19 cellular contexts compared by ENCODE assay signal in the genomic region with DNA sequence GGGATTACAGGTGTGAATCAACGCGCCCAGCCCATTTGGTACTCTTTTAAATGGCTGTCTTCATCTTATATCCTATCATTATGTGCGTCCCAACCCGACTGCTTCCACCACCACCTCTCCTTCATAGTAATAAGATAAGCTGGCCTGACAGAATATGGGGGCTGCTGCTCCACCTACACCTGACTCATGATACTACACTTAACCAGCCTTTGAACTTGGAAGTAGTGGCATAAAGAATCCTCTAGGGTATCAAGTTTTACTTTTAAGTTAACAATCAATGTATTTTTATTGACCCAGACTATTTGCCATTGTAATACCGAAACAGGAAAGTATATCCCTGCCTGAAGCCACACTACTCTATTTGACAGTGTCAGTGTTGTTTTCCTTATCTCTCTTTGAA. TPM values are rescaled to one million over a fixed set of nuclear protein-coding genes. Genes with fewer than 3 reads are reported as not detected.
DNase-seq lines count a peak whose midpoint lies in the region; ATAC-seq and TF ChIP-seq lines count a peak whose summit lies in the region.
"Had no signal": no experiment of that assay in that cellular context is flagged by ENCODE, and none has a peak within 500 bp of the region (broad histone marks: within the 10 kb centered on the region; RNA-seq: fewer than 3 reads in every experiment).

No MANE protein-coding gene starts in this region.

- intact Hi-C loops in activated CD8-positive, alpha-beta T cell treated with anti-CD3 and anti-CD28 coated beads for 36 hours (cut with micrococcal nuclease): no loop called here

- H3K36me3 Mint-ChIP-seq in HFFc6 (ENCODE audit: low read depth): peaks cover 41% of the 10 kb centered on the region
- peaks cover 31% of the 10 kb centered on the region for H3K36me3 Mint-ChIP-seq in activated CD8-positive, alpha-beta T cell treated with anti-CD3 and anti-CD28 coated beads for 36 hours (ENCODE audit: low read depth)
- H3K36me3 Mint-ChIP-seq in progenitor cell of endocrine pancreas (ENCODE audit: insufficient read depth): peaks cover 21% of the 10 kb centered on the region

- H3K4me1 ChIP-seq in DND-41 (ENCODE audit: insufficient read depth, low read length): no peaks in the 10 kb centered on the region
- H3K4me1 ChIP-seq: BE2C had no signal

- peaks cover 78% of the 10 kb centered on the region for H3K36me3 ChIP-seq in DND-41 (ENCODE audit: insufficient read depth, low read length)

- H3K27ac Mint-ChIP-seq in HFFc6 (no peak overlapping the region), progenitor cell of endocrine pancreas (no peak overlapping the region)
- no peak overlapping the region for H3K27ac Mint-ChIP-seq in activated CD8-positive, alpha-beta T cell treated with anti-CD3 and anti-CD28 coated beads for 36 hours
- H3K27ac Mint-ChIP-seq: IgD-negative memory B cell had no signal

- no peaks in the 10 kb centered on the region for H3K27me3 ChIP-seq in DND-41 (ENCODE audit: insufficient read depth, low read length, poor library complexity)
- H3K27me3 ChIP-seq: BE2C had no signal

- H3K4me3 Mint-ChIP-seq in HFFc6: no peak overlapping the region
- no peak overlapping the region for H3K4me3 Mint-ChIP-seq in activated CD8-positive, alpha-beta T cell treated with anti-CD3 and anti-CD28 coated beads for 36 hours
- no peak overlapping the region for H3K4me3 Mint-ChIP-seq in progenitor cell of endocrine pancreas (ENCODE audit: low read depth)
- H3K4me3 Mint-ChIP-seq: CD4-positive, alpha-beta memory T cell; T-cell had no signal

- no peak overlapping the region for H3K4me2 ChIP-seq in DND-41 (ENCODE audit: insufficient read depth, low read length)

- no peak overlapping the region for H2AFZ ChIP-seq in DND-41 (ENCODE audit: low read depth, low read length)

- H4K20me1 ChIP-seq in DND-41 (ENCODE audit: insufficient read depth, low read length): no peaks in the 10 kb centered on the region

- no peaks in the 10 kb centered on the region for H3K27me3 Mint-ChIP-seq in HFFc6 (ENCODE audit: insufficient read depth)
- no peaks in the 10 kb centered on the region for H3K27me3 Mint-ChIP-seq in activated CD8-positive, alpha-beta T cell treated with anti-CD3 and anti-CD28 coated beads for 36 hours
- H3K27me3 Mint-ChIP-seq in progenitor cell of endocrine pancreas: no peaks in the 10 kb centered on the region
- H3K27me3 Mint-ChIP-seq: CD4-positive, alpha-beta memory T cell; IgD-negative memory B cell; T-cell had no signal

- H3K4me3 ChIP-seq in DND-41 (ENCODE audit: low read depth in 1 of 2, low read length in 2 of 2): no peak overlapping the region
- H3K4me3 ChIP-seq: SK-N-MC had no signal

- ATAC-seq in DND-41 (ENCODE audit: insufficient read depth, low read depth) (peak; percentile 47; the same call in 1 of the 3 replicates), HG03025 (IDR thresholded peaks at IDR 0.05; ENCODE audit: low FRiP score, unreplicated experiment) (no peak), HG02763 (IDR thresholded peaks at IDR 0.05; ENCODE audit: unreplicated experiment) (no peak)
- ATAC-seq in activated CD8-positive, alpha-beta T cell treated with anti-CD3 and anti-CD28 coated beads for 36 hours: peak; percentile 53
- ATAC-seq: Right ventricle myocardium inferior, T-cell had no signal

- H3K9me3 ChIP-seq in DND-41 (ENCODE audit: insufficient read depth, low read length, severe bottlenecking): no peaks in the 10 kb centered on the region
- H3K9me3 ChIP-seq: BE2C had no signal

- no peak overlapping the region for H3K27ac ChIP-seq in DND-41 (ENCODE audit: low read length)
- H3K27ac ChIP-seq: SK-N-MC had no signal

- H3K9ac ChIP-seq in DND-41 (ENCODE audit: low read depth, low read length): no peak overlapping the region

- TF ChIP-seq CTCF in DND-41 (IDR thresholded peaks at IDR 0.05; ENCODE audit: borderline replicate concordance, extremely low read depth, low read length, poor library complexity, severe bottlenecking): no peak
- peak; percentile 25; the same call in 1 of the 2 replicates for TF ChIP-seq CTCF in HFFc6 (IDR thresholded peaks at IDR 0.05)
- no peak for TF ChIP-seq CTCF in activated CD8-positive, alpha-beta T cell treated with anti-CD3 and anti-CD28 coated beads for 36 hours (IDR thresholded peaks at IDR 0.05)
- peak; percentile 11 for TF ChIP-seq CTCF in progenitor cell of endocrine pancreas (IDR thresholded peaks at IDR 0.05; ENCODE audit: unreplicated experiment)

- DNase-seq in DND-41 (no peak), HFFc6 (no peak), progenitor cell of endocrine pancreas (ENCODE audit: low spot score, unreplicated experiment) (no peak), NCI-H446 treated with DMSO at 0.1 percent for 48 hours (lab: John Stamatoyannopoulos, UW) (no peak)
- no peak for DNase-seq in activated CD8-positive, alpha-beta T cell treated with anti-CD3 and anti-CD28 coated beads for 36 hours
- DNase-seq: BE2C; CD4-positive, alpha-beta memory T cell; DMS79; H7; NCI-H146; NCI-H2081 treated with DMSO at 0.1 percent for 48 hours; NCI-H524; T-cell had no signal

- CTCF ChIA-PET in activated CD8-positive, alpha-beta T cell treated with anti-CD3 and anti-CD28 coated beads for 36 hours (lab: Charles Lee): interaction anchor here (0.7 to 5.3 kb wide), 6 partner anchors 8 to 96 kb away, joined by 3 to 29 read pairs (median 4); no protein-coding TSS in a partner anchor

- POLR2A ChIA-PET in activated CD8-positive, alpha-beta T cell treated with anti-CD3 and anti-CD28 coated beads for 36 hours (lab: Charles Lee): interaction anchor here (1.0 kb wide), 1 partner anchor 12 kb away, joined by 3 read pairs; no protein-coding TSS in a partner anchor

- H3K9me3 Mint-ChIP-seq in HFFc6 (no peaks in the 10 kb centered on the region), progenitor cell of endocrine pancreas (ENCODE audit: low read depth) (no peaks in the 10 kb centered on the region)
- H3K9me3 Mint-ChIP-seq in activated CD8-positive, alpha-beta T cell treated with anti-CD3 and anti-CD28 coated beads for 36 hours: no peaks in the 10 kb centered on the region
- H3K9me3 Mint-ChIP-seq: CD4-positive, alpha-beta memory T cell; IgD-negative memory B cell; T-cell had no signal

- H3K4me1 Mint-ChIP-seq in HFFc6 (ENCODE audit: low read depth): peaks cover 5% of the 10 kb centered on the region; the same call in 1 of the 2 replicates
- H3K4me1 Mint-ChIP-seq in activated CD8-positive, alpha-beta T cell treated with anti-CD3 and anti-CD28 coated beads for 36 hours (ENCODE audit: low read depth): no peaks in the 10 kb centered on the region
- H3K4me1 Mint-ChIP-seq in progenitor cell of endocrine pancreas (ENCODE audit: low read depth): no peaks in the 10 kb centered on the region
- H3K4me1 Mint-ChIP-seq: CD4-positive, alpha-beta memory T cell; IgD-negative memory B cell; T-cell had no signal

- H3K79me2 ChIP-seq in DND-41 (ENCODE audit: insufficient read depth, low read length): no peaks in the 10 kb centered on the region

RNA-seq across cellular contexts. Expression of gene PDZD9, which starts 18.8 kb away (rescaled TPM):
- total RNA-seq in HFFc6 (2021; fragmentation: NEBNext Ultra II Directional; extraction: Animal tissue kit (Norgen Biotek cat#: 25700)): not detected
- total RNA-seq in activated CD8-positive, alpha-beta T cell treated with anti-CD3 and anti-CD28 coated beads for 36 hours: not detected
- total RNA-seq in progenitor cell of endocrine pancreas: not detected in 2 replicates
- total RNA-seq: CD4-positive, alpha-beta memory T cell; H7; HT1080; Right ventricle myocardium inferior; T-cell had no signal

RNA-seq across cellular contexts. Expression of gene MOSMO, which starts 25.8 kb away (rescaled TPM):
- 10 to 100 TPM; 16.9 to 28.2 (median 22.7) TPM for total RNA-seq in HFFc6 (2021; fragmentation: NEBNext Ultra II Directional; extraction: Animal tissue kit (Norgen Biotek cat#: 25700))
- 1 to 10 TPM; 5.4 to 7.0 TPM for total RNA-seq in activated CD8-positive, alpha-beta T cell treated with anti-CD3 and anti-CD28 coated beads for 36 hours
- total RNA-seq in progenitor cell of endocrine pancreas: 14.8 and 15.7 TPM in 2 replicates

RNA-seq across cellular contexts. Expression of gene UQCRC2, which starts 28.9 kb away (rescaled TPM):
- total RNA-seq in HFFc6 (2021; fragmentation: NEBNext Ultra II Directional; extraction: Animal tissue kit (Norgen Biotek cat#: 25700)): 100 to 1,000 TPM; 169 to 187 (median 173) TPM
- 100 to 1,000 TPM; 356 to 383 TPM for total RNA-seq in activated CD8-positive, alpha-beta T cell treated with anti-CD3 and anti-CD28 coated beads for 36 hours
- 196 and 198 TPM in 2 replicates for total RNA-seq in progenitor cell of endocrine pancreas

Comparison
In these comparisons a context has a peak if more than half of its experiments do, and no peak if none do; other contexts are left out.
1. ATAC-seq: peak in DND-41 (single experiment) and activated CD8-positive, alpha-beta T cell treated with anti-CD3 and anti-CD28 coated beads for 36 hours (single experiment); none in HG03025 (single experiment) and HG02763 (single experiment).
2. CTCF ChIP-seq: peak in HFFc6 (single experiment) and progenitor cell of endocrine pancreas (single experiment); none in DND-41 (single experiment) and activated CD8-positive, alpha-beta T cell treated with anti-CD3 and anti-CD28 coated beads for 36 hours (single experiment).